Comparison of ENCODE assay signal across 8 cellular contexts in the genomic region with DNA sequence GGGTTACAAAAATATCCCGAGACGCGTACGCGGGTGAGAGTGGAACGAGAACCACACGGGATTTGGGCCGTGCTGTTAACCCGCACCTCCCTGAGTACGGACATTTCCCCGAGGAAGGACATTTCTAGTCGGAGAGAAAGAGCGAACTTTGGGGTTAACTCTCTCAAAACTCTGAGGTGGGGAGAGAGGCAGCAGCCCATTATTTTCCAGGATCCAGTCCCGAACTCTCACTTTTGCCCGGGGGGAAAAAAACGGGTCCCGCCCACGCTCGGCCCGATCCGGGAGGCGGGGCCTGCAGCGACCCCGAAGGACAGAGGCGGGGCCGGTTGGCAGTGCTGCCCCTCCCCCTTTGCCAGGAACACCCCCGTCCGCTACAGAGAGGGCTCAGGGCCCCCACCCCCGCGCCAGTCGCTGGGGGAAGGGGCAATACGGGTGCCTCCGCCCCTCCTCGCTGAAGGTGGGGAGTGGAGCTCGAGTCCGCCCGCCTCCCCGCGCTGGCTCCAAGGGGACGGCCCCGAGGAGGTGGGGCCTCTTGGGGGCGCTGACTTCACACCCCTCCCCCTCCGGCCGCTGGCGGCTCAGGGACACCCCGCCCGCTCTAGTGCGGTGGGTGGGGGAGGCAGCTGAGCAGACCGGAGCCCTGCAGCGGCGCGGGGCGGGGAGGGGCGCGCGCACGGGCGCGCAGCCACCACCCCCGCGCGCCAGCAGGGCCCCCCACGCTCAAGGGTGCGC. TPM values are rescaled to one million over a fixed set of nuclear protein-coding genes. Genes with fewer than 3 reads are reported as not detected.
DNase-seq lines count a peak whose midpoint lies in the region; ATAC-seq, FAIRE-seq and TF ChIP-seq lines count a peak whose summit lies in the region.

No MANE protein-coding gene starts in this region.

- H3K27me3 Mint-ChIP-seq in activated T-helper 17 cell treated with anti-CD3 and anti-CD28 coated beads, Interleukin-2, amount 50 U/mL, for 72 hours, result no peaks in the 10 kb centered on the region
- H3K27me3 Mint-ChIP-seq in naive thymus-derived CD8-positive, alpha-beta T cell, result peaks cover 0 to 4% (median 0%) of the 10 kb centered on the region in 5 donors
- H3K27me3 Mint-ChIP-seq in stimulated activated memory B cell treated with anti-CD40 and anti-IgM and Interleukin-4, amounts not matched to agents 10 μg/mL and 1 μg/mL and 100 μg/mL, for 72 hours, result no peaks in the 10 kb centered on the region

- no peak for FAIRE-seq in H54 (lab: Jason Lieb, UNC)

- H3K27ac Mint-ChIP-seq in activated T-helper 17 cell treated with anti-CD3 and anti-CD28 coated beads, Interleukin-2, amount 50 U/mL, for 72 hours, result peak overlapping the region; percentile 90
- peak overlapping the region; percentile 85 to 99 (median 98) for H3K27ac Mint-ChIP-seq in naive thymus-derived CD8-positive, alpha-beta T cell
- peak overlapping the region; percentile 93 for H3K27ac Mint-ChIP-seq in stimulated activated memory B cell treated with anti-CD40 and anti-IgM and Interleukin-4, amounts not matched to agents 10 μg/mL and 1 μg/mL and 100 μg/mL, for 72 hours

- peak overlapping the region; percentile 81 for H3K4me3 ChIP-seq in fibroblast of mammary gland (ENCODE audit: control insufficient read depth, low read depth, low read length)

- peak; percentile 80 for ATAC-seq in activated T-helper 17 cell treated with anti-CD3 and anti-CD28 coated beads, Interleukin-2, amount 50 U/mL, for 72 hours (replicated peaks)
- peak; percentile 74 to 76 for ATAC-seq in naive thymus-derived CD8-positive, alpha-beta T cell
- ATAC-seq in stimulated activated memory B cell treated with anti-CD40 and anti-IgM and Interleukin-4, amounts not matched to agents 10 μg/mL and 1 μg/mL and 100 μg/mL, for 72 hours, result peak; percentile 92

- H3K4me1 Mint-ChIP-seq in activated T-helper 17 cell treated with anti-CD3 and anti-CD28 coated beads, Interleukin-2, amount 50 U/mL, for 72 hours, result peaks cover 19% of the 10 kb centered on the region
- H3K4me1 Mint-ChIP-seq in naive thymus-derived CD8-positive, alpha-beta T cell, result peaks cover 15 to 50% (median 41%) of the 10 kb centered on the region in 4 donors
- H3K4me1 Mint-ChIP-seq in stimulated activated memory B cell treated with anti-CD40 and anti-IgM and Interleukin-4, amounts not matched to agents 10 μg/mL and 1 μg/mL and 100 μg/mL, for 72 hours, result peaks cover 24% of the 10 kb centered on the region

- TF ChIP-seq POLR2A in H54 (IDR thresholded peaks at IDR 0.05; ENCODE audit: low read depth, low read length), result peak; percentile 51; the same call in 1 of the 2 replicates

- no peak for TF ChIP-seq CTCF in fibroblast of mammary gland (conservative IDR thresholded peaks at IDR 0.05; ENCODE audit: control insufficient read depth, insufficient read depth, low read depth, low read length)

- no peaks in the 10 kb centered on the region for H3K9me3 Mint-ChIP-seq in activated T-helper 17 cell treated with anti-CD3 and anti-CD28 coated beads, Interleukin-2, amount 50 U/mL, for 72 hours
- H3K9me3 Mint-ChIP-seq in naive thymus-derived CD8-positive, alpha-beta T cell, result peaks cover 0 to 2% (median 0%) of the 10 kb centered on the region in 9 donors
- no peaks in the 10 kb centered on the region for H3K9me3 Mint-ChIP-seq in stimulated activated memory B cell treated with anti-CD40 and anti-IgM and Interleukin-4, amounts not matched to agents 10 μg/mL and 1 μg/mL and 100 μg/mL, for 72 hours

- peak overlapping the region; percentile 83 for H3K4me3 Mint-ChIP-seq in activated T-helper 17 cell treated with anti-CD3 and anti-CD28 coated beads, Interleukin-2, amount 50 U/mL, for 72 hours
- peak overlapping the region; percentile 94 to 99 (median 97) for H3K4me3 Mint-ChIP-seq in naive thymus-derived CD8-positive, alpha-beta T cell
- peak overlapping the region; percentile 98 for H3K4me3 Mint-ChIP-seq in stimulated activated memory B cell treated with anti-CD40 and anti-IgM and Interleukin-4, amounts not matched to agents 10 μg/mL and 1 μg/mL and 100 μg/mL, for 72 hours

- H3K36me3 Mint-ChIP-seq in activated T-helper 17 cell treated with anti-CD3 and anti-CD28 coated beads, Interleukin-2, amount 50 U/mL, for 72 hours (ENCODE audit: low read depth), result peaks cover 38% of the 10 kb centered on the region
- H3K36me3 Mint-ChIP-seq in naive thymus-derived CD8-positive, alpha-beta T cell, result peaks cover 2 to 13% (median 5%) of the 10 kb centered on the region in 3 donors
- peaks cover 13% of the 10 kb centered on the region for H3K36me3 Mint-ChIP-seq in stimulated activated memory B cell treated with anti-CD40 and anti-IgM and Interleukin-4, amounts not matched to agents 10 μg/mL and 1 μg/mL and 100 μg/mL, for 72 hours

- POLR2A ChIA-PET in naive thymus-derived CD8-positive, alpha-beta T cell (lab: Charles Lee), result interaction anchor here (0.6 to 4.0 kb wide), 27 partner anchors 9 to 627 kb away, joined by 3 to 84 read pairs (median 6); a partner anchor contains a TSS

- DNase-seq in EL (peak; percentile 98), H54 (ENCODE audit: insufficient read length, low spot score) (peak; percentile 82), LoVo (ENCODE audit: low spot score) (peak; percentile 83), RPMI8226 (peak; percentile 97), fibroblast of mammary gland (ENCODE audit: low read depth) (peak; percentile 94)
- DNase-seq in naive thymus-derived CD8-positive, alpha-beta T cell, result peak; percentile 95 to 97 (median 96)

RNA-seq across cellular contexts. Expression of a gene that starts 0.7 kb away (rescaled TPM):
- total RNA-seq in activated T-helper 17 cell treated with anti-CD3 and anti-CD28 coated beads, Interleukin-2, amount 50 U/mL, for 72 hours, result 100 to 1,000 TPM; 102 to 110 TPM
- total RNA-seq in naive thymus-derived CD8-positive, alpha-beta T cell, result 100 to 1,000 TPM; 110 to 115 TPM
- polyA plus RNA-seq in naive thymus-derived CD8-positive, alpha-beta T cell, result 10 to 100 TPM; 17.3 to 26.1 (median 18.6) TPM

RNA-seq across cellular contexts. Expression of a gene that starts 26.0 kb away (rescaled TPM):
- total RNA-seq in activated T-helper 17 cell treated with anti-CD3 and anti-CD28 coated beads, Interleukin-2, amount 50 U/mL, for 72 hours, result 10 to 100 TPM; 31.9 to 40.4 TPM
- total RNA-seq in naive thymus-derived CD8-positive, alpha-beta T cell, result 10 to 100 TPM; 50.2 to 50.3 TPM
- 100 to 1,000 TPM in 1 of 3 donors, 10 to 100 TPM in 2; 71.3 to 113 (median 84.6) TPM for polyA plus RNA-seq in naive thymus-derived CD8-positive, alpha-beta T cell

Comparison
In these comparisons a context has a peak if more than half of its experiments do, and no peak if none do; other contexts are left out.
1. Peak in every context shown above with its lines: DNase-seq, ATAC-seq and H3K4me3 ChIP-seq.